Comparison of ENCODE assay signal across 27 cellular contexts in genomic region chrX:15812212-15812938, GRCh38.
"Had no signal": no experiment of that assay in that cellular context is flagged by ENCODE, and none has a peak within 500 bp of the region (broad histone marks: within the 10 kb centered on the region; RNA-seq: fewer than 3 reads in every experiment).

No MANE protein-coding gene starts in this region.

- H3K27ac Mint-ChIP-seq: endodermal cell; mesothelial cell of epicardium; naive B cell; stimulated activated naive B cell treated with anti-CD40 and anti-IgM and Interleukin-4, amounts not matched to agents 10 μg/mL and 1 μg/mL and 100 μg/mL, for 72 hours had no signal

- H3K27me3 ChIP-seq: stomach, thyroid gland, upper lobe of left lung had no signal

- H3K4me1 ChIP-seq: stomach, thyroid gland had no signal

- H3K9me3 ChIP-seq: stomach, thyroid gland, upper lobe of left lung had no signal

- H3K27ac ChIP-seq: stomach, thyroid gland, upper lobe of left lung had no signal

- H3K27me3 Mint-ChIP-seq: naive B cell; stimulated activated naive B cell treated with anti-CD40 and anti-IgM and Interleukin-4, amounts not matched to agents 10 μg/mL and 1 μg/mL and 100 μg/mL, for 72 hours had no signal

- H3K4me3 ChIP-seq: stomach, thyroid gland, upper lobe of left lung had no signal

- DNase-seq: activated CD4-positive, alpha-beta T cell treated with anti-CD3 and anti-CD28 coated beads for 48 hours; activated CD4-positive, alpha-beta T cell treated with anti-CD3 and anti-CD28 coated beads, Interleukin-2, amount 50 U/mL, for 48 hours; activated CD4-positive, CD25-positive, alpha-beta regulatory T cell; activated effector memory CD4-positive, alpha-beta T cell treated with anti-CD3 and anti-CD28 coated beads, Interleukin-2, amount 50 U/mL, for 16 hours; activated naive CD4-positive, alpha-beta T cell treated with anti-CD3 and anti-CD28 coated beads, Interleukin-2, amount 50 U/mL, for 16 hours; amniotic stem cell; caudate nucleus; endodermal cell; foreskin fibroblast; head of caudate nucleus; hippocampal formation; left cardiac atrium; left ventricle myocardium superior; mammary epithelial cell; naive B cell; occipital lobe; right cardiac atrium; stimulated activated CD4-positive, alpha-beta T cell treated with anti-CD3 and anti-CD28 coated beads, Interleukin-15, amount 100 ng/mL, for 24 hours; stimulated activated CD4-positive, alpha-beta T cell treated with anti-CD3 and anti-CD28 coated beads, Interleukin-2, amount 100 ng/mL, for 24 hours; stimulated activated naive B cell treated with anti-CD40 and anti-IgM and Interleukin-4, amounts not matched to agents 10 μg/mL and 1 μg/mL and 100 μg/mL, for 72 hours; stomach; T-helper 1 cell; thyroid gland had no signal

- H3K9me3 Mint-ChIP-seq: endodermal cell; mesothelial cell of epicardium; naive B cell; neural crest cell; stimulated activated naive B cell treated with anti-CD40 and anti-IgM and Interleukin-4, amounts not matched to agents 10 μg/mL and 1 μg/mL and 100 μg/mL, for 72 hours had no signal

- H3K4me3 Mint-ChIP-seq: endodermal cell; mesothelial cell of epicardium; naive B cell; neural crest cell; stimulated activated naive B cell treated with anti-CD40 and anti-IgM and Interleukin-4, amounts not matched to agents 10 μg/mL and 1 μg/mL and 100 μg/mL, for 72 hours had no signal

- ATAC-seq: esophagus mucosa; left cardiac atrium; left ventricle myocardium superior; right cardiac atrium; stimulated activated naive B cell treated with anti-CD40 and anti-IgM and Interleukin-4, amounts not matched to agents 10 μg/mL and 1 μg/mL and 100 μg/mL, for 72 hours had no signal
